ENCODE assay signal across 8 cellular contexts in the genomic region with DNA sequence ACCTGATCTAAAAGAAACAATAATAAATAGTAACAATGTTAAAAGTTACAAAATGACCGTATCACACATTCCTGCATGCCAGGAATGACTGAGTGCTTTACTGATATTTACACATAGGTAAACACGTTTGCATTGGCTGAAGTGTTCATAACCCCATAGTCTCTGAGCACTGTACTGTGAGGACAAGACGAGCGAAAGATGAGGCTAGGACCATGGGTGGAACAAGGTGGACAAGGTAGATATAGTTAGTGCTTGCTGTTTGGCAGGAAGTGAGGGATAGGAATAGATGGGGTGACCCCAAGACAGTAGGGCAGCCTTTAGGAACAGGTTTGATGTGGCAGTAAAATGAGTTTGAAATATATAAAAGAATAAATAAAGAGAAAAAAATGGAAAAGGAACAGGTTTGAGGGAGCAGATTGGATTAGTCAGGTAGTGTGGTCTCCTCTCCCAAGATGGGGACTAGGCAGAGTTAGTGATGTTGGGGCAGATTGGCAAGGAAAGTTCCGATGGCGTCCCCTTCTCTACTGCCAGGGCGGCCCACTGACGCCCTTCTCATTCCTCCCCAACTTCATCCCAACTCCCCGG. TPM values are rescaled to one million over a fixed set of nuclear protein-coding genes. Genes with fewer than 3 reads are reported as not detected.
DNase-seq lines count a peak whose midpoint lies in the region; ATAC-seq and TF ChIP-seq lines count a peak whose summit lies in the region.

No MANE protein-coding gene starts in this region.

- no peak for ATAC-seq in CD4-positive, CD25-positive, alpha-beta regulatory T cell (ENCODE audit: low read depth in 2 of 2)
- no peak for ATAC-seq in HG03196 (IDR thresholded peaks at IDR 0.05; ENCODE audit: unreplicated experiment)

- no peaks in the 10 kb centered on the region for H3K27me3 Mint-ChIP-seq in CD4-positive, CD25-positive, alpha-beta regulatory T cell
- H3K27me3 Mint-ChIP-seq in IgD-negative memory B cell (peaks cover 6% of the 10 kb centered on the region), neural progenitor cell (ENCODE audit: insufficient read depth, low read depth) (peaks cover 5% of the 10 kb centered on the region)

- H3K4me3 ChIP-seq in CD4-positive, CD25-positive, alpha-beta regulatory T cell (ENCODE audit: low read depth, low read length), result peak overlapping the region; percentile 76
- peak overlapping the region; percentile 82 for H3K4me3 ChIP-seq in neural progenitor cell

- no peaks in the 10 kb centered on the region for H3F3A ChIP-seq in neural progenitor cell (ENCODE audit: low read depth)

- H3K9ac ChIP-seq in neural progenitor cell, result no peak overlapping the region

- peaks cover under 1% of the 10 kb centered on the region for H3K27me3 ChIP-seq in CD4-positive, CD25-positive, alpha-beta regulatory T cell (ENCODE audit: control insufficient read depth, insufficient read depth, low read length)
- H3K27me3 ChIP-seq in neural progenitor cell, result peaks cover 7% of the 10 kb centered on the region

- TF ChIP-seq CTCF in neural progenitor cell (IDR thresholded peaks at IDR 0.05), result no peak

- no peaks in the 10 kb centered on the region for H3K9me3 ChIP-seq in CD4-positive, CD25-positive, alpha-beta regulatory T cell (ENCODE audit: control insufficient read depth in 2 of 2, low read length in 2 of 2)
- no peaks in the 10 kb centered on the region for H3K9me3 ChIP-seq in neural progenitor cell (ENCODE audit: low read depth)

- DNase-seq in CD4-positive, CD25-positive, alpha-beta regulatory T cell, result no peak
- DNase-seq in neural progenitor cell (ENCODE audit: low spot score) (no peak), DMS79 (lab: John Stamatoyannopoulos, UW) (no peak), DMS 273 (lab: John Stamatoyannopoulos, UW; ENCODE audit: unreplicated experiment) (no peak)
- DNase-seq in stimulated activated CD4-positive, alpha-beta T cell treated with anti-CD3 and anti-CD28 coated beads, Interleukin-4, amount 100 ng/mL, for 1 hour, result no peak

- H3K27ac ChIP-seq in CD4-positive, CD25-positive, alpha-beta regulatory T cell (ENCODE audit: insufficient read depth, low read length, poor library complexity, severe bottlenecking), result peak overlapping the region; percentile 78
- peak overlapping the region; percentile 29 for H3K27ac ChIP-seq in cingulate gyrus (ENCODE audit: low read depth, low read length)
- no peak overlapping the region for H3K27ac ChIP-seq in neural progenitor cell

- H3K27ac Mint-ChIP-seq in CD4-positive, CD25-positive, alpha-beta regulatory T cell, result peak overlapping the region; percentile 48 to 95 (median 88)
- peak overlapping the region; percentile 37 to 88 (median 82) for H3K27ac Mint-ChIP-seq in IgD-negative memory B cell
- H3K27ac Mint-ChIP-seq in neural progenitor cell, result peak overlapping the region; percentile 60

- peaks cover 26% of the 10 kb centered on the region for H3K4me1 ChIP-seq in CD4-positive, CD25-positive, alpha-beta regulatory T cell (ENCODE audit: control insufficient read depth, insufficient read depth, low read length, poor library complexity, severe bottlenecking)
- H3K4me1 ChIP-seq in neural progenitor cell, result peaks cover 7% of the 10 kb centered on the region

- peak overlapping the region; percentile 90 to 97 (median 94) for H3K4me3 Mint-ChIP-seq in CD4-positive, CD25-positive, alpha-beta regulatory T cell
- peak overlapping the region; percentile 77 to 96 (median 90) for H3K4me3 Mint-ChIP-seq in IgD-negative memory B cell
- H3K4me3 Mint-ChIP-seq in neural progenitor cell, result peak overlapping the region; percentile 92

- H3K4me1 Mint-ChIP-seq in CD4-positive, CD25-positive, alpha-beta regulatory T cell, result peaks cover 9 to 50% (median 20%) of the 10 kb centered on the region in 4 donors
- peaks cover 14 to 21% (median 16%) of the 10 kb centered on the region in 3 donors for H3K4me1 Mint-ChIP-seq in IgD-negative memory B cell
- peaks cover 22% of the 10 kb centered on the region for H3K4me1 Mint-ChIP-seq in neural progenitor cell

- peaks cover 17% of the 10 kb centered on the region for H3K36me3 Mint-ChIP-seq in CD4-positive, CD25-positive, alpha-beta regulatory T cell
- H3K36me3 Mint-ChIP-seq in IgD-negative memory B cell (peaks cover 4% of the 10 kb centered on the region), neural progenitor cell (peaks cover 12% of the 10 kb centered on the region)

- peak overlapping the region; percentile 5 for H2AFZ ChIP-seq in neural progenitor cell (replicated peaks)

- peaks cover 26% of the 10 kb centered on the region for H4K20me1 ChIP-seq in neural progenitor cell (ENCODE audit: low read depth)

- peaks cover 24% of the 10 kb centered on the region for H3K79me2 ChIP-seq in neural progenitor cell (ENCODE audit: low read depth)

- H3K36me3 ChIP-seq in CD4-positive, CD25-positive, alpha-beta regulatory T cell (ENCODE audit: control insufficient read depth, insufficient read depth, low read length), result peaks cover 28% of the 10 kb centered on the region
- no peaks in the 10 kb centered on the region for H3K36me3 ChIP-seq in neural progenitor cell

- H3K9me3 Mint-ChIP-seq in CD4-positive, CD25-positive, alpha-beta regulatory T cell, result no peaks in the 10 kb centered on the region
- H3K9me3 Mint-ChIP-seq in IgD-negative memory B cell, result no peaks in the 10 kb centered on the region
- no peaks in the 10 kb centered on the region for H3K9me3 Mint-ChIP-seq in neural progenitor cell

- H3K4me2 ChIP-seq in neural progenitor cell, result peak overlapping the region; percentile 33

RNA-seq across cellular contexts. Expression of gene E2F4, which starts 0.5 kb away (rescaled TPM):
- 63.7 TPM for total RNA-seq in CD4-positive, CD25-positive, alpha-beta regulatory T cell
- polyA plus RNA-seq in CD4-positive, CD25-positive, alpha-beta regulatory T cell, result 10 to 100 TPM; 46.8 to 54.9 (median 48.9) TPM
- 73.7 TPM for polyA plus RNA-seq in IgD-negative memory B cell
- 35.3 and 101 TPM in 2 replicates for total RNA-seq in neural progenitor cell (ENCODE audit: low replicate concordance)

RNA-seq across cellular contexts. Expression of gene EXOC3L1, which starts 1.6 kb away (rescaled TPM):
- total RNA-seq in CD4-positive, CD25-positive, alpha-beta regulatory T cell, result 0.86 TPM
- polyA plus RNA-seq in CD4-positive, CD25-positive, alpha-beta regulatory T cell, result under 1 TPM in 2 of 4 donors, not detected in 2; 0.25 to 0.35 TPM
- polyA plus RNA-seq in IgD-negative memory B cell, result not detected
- not detected in 2 replicates for total RNA-seq in neural progenitor cell (ENCODE audit: low replicate concordance)

RNA-seq across cellular contexts. Expression of gene ELMO3, which starts 7.4 kb away (rescaled TPM):
- 2.2 TPM for total RNA-seq in CD4-positive, CD25-positive, alpha-beta regulatory T cell
- polyA plus RNA-seq in CD4-positive, CD25-positive, alpha-beta regulatory T cell, result under 1 TPM in 1 of 4 donors, not detected in 3; 0.09 TPM
- polyA plus RNA-seq in IgD-negative memory B cell, result 0.35 TPM
- total RNA-seq in neural progenitor cell (ENCODE audit: low replicate concordance), result 1.9 TPM in 1 of 2 replicates, not detected in the other

RNA-seq across cellular contexts. Expression of gene MATCAP1, which starts 7.7 kb away (rescaled TPM):
- total RNA-seq in CD4-positive, CD25-positive, alpha-beta regulatory T cell, result 19.6 TPM
- under 1 TPM in 1 of 4 donors, not detected in 3; 0.80 TPM for polyA plus RNA-seq in CD4-positive, CD25-positive, alpha-beta regulatory T cell
- 0.56 TPM for polyA plus RNA-seq in IgD-negative memory B cell
- total RNA-seq in neural progenitor cell (ENCODE audit: low replicate concordance), result 15.7 and 50.9 TPM in 2 replicates

RNA-seq across cellular contexts. Expression of gene NOL3, which starts 21.2 kb away (rescaled TPM):
- 2.3 TPM for total RNA-seq in CD4-positive, CD25-positive, alpha-beta regulatory T cell
- polyA plus RNA-seq in CD4-positive, CD25-positive, alpha-beta regulatory T cell, result not detected
- polyA plus RNA-seq in IgD-negative memory B cell, result not detected
- 0.37 and 5.5 TPM in 2 replicates for total RNA-seq in neural progenitor cell (ENCODE audit: low replicate concordance)
